Comparison of ENCODE assay signal across 3 cellular contexts in the genomic region with DNA sequence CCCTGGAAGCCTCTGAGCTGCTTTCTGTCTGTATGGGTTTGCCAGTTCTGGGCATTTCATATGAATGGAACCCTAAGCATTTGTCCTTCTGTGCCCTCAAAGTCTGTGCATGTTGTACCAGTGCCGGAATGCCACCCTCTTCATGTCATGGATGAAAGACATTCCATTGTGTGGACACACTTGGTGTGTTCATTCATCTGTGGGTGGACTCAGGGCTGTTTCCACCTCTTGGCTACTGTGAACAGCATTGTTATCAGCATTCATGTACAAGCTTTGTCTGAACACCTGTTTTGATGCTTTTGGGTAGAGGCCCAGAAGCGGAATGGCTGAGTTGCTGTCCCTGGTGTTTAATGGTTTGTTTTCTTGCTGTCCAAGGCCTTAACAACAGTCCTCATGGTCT. TPM values are rescaled to one million over a fixed set of nuclear protein-coding genes. Genes with fewer than 3 reads are reported as not detected.
"Had no signal": no experiment of that assay in that cellular context is flagged by ENCODE, and none has a peak within 500 bp of the region (broad histone marks: within the 10 kb centered on the region; RNA-seq: fewer than 3 reads in every experiment).

No MANE protein-coding gene starts in this region.

RNA-seq across cellular contexts. Expression of a gene that starts 30.1 kb away (rescaled TPM):
- total RNA-seq: HepG2, HFFc6 had no signal
- polyA plus RNA-seq: HepG2, IgD-negative memory B cell had no signal
